ENCODE assay signal across 12 cellular contexts in the genomic region with DNA sequence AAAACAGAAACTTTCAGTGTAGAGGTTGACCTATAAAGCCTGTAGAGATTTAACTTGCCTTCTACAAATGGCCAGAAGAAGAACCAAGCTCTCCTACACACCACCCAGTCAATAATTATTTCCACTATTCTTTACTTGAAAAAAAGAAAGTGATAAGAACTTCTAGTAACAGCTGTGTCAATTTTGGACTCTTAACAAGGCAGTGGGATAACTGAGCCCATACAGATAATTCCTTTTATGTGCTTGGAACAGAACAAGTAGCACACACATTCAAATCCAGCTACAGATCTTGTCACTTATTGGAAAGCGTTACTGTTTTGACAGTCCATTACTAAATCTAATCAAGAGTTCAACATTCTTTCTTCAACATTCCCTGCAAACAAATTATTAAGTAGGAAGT. TPM values are rescaled to one million over a fixed set of nuclear protein-coding genes. Genes with fewer than 3 reads are reported as not detected.
DNase-seq lines count a peak whose midpoint lies in the region; ATAC-seq and TF ChIP-seq lines count a peak whose summit lies in the region.
"Had no signal": no experiment of that assay in that cellular context is flagged by ENCODE, and none has a peak within 500 bp of the region (broad histone marks: within the 10 kb centered on the region; RNA-seq: fewer than 3 reads in every experiment).

No MANE protein-coding gene starts in this region.

- H3K36me3 ChIP-seq in KOPT-K1 (ENCODE audit: insufficient read depth, low read length) (peaks cover 100% of the 10 kb centered on the region), rectal smooth muscle tissue (ENCODE audit: control insufficient read depth, insufficient read depth, low read length) (peaks cover 9% of the 10 kb centered on the region)

- H3K27me3 ChIP-seq in rectal smooth muscle tissue (ENCODE audit: control insufficient read depth, insufficient read depth, low read length) = no peaks in the 10 kb centered on the region

- H3K36me3 Mint-ChIP-seq in CD14-positive monocyte = peaks cover 72 to 84% of the 10 kb centered on the region in 2 donors
- peaks cover 73% of the 10 kb centered on the region for H3K36me3 Mint-ChIP-seq in dendritic cell treated with granulocyte-macrophage colony-stimulating factor and Interleukin-4, amounts not matched to agents 40 ng/mL and 50 ng/mL, for 4 days (ENCODE audit: low read depth)

- H3K9ac ChIP-seq in rectal smooth muscle tissue (ENCODE audit: low read length) = no peak overlapping the region

- peak overlapping the region; percentile 60 to 100 for H3K4me3 Mint-ChIP-seq in CD14-positive monocyte
- H3K4me3 Mint-ChIP-seq in dendritic cell treated with granulocyte-macrophage colony-stimulating factor and Interleukin-4, amounts not matched to agents 40 ng/mL and 50 ng/mL, for 4 days = no peak overlapping the region

- H3K9me3 Mint-ChIP-seq in CD14-positive monocyte = peaks cover 0 to 2% (median 0%) of the 10 kb centered on the region in 7 donors
- no peaks in the 10 kb centered on the region for H3K9me3 Mint-ChIP-seq in dendritic cell treated with granulocyte-macrophage colony-stimulating factor and Interleukin-4, amounts not matched to agents 40 ng/mL and 50 ng/mL, for 4 days

- no peaks in the 10 kb centered on the region for H3K27me3 Mint-ChIP-seq in CD14-positive monocyte (ENCODE audit: low read depth in 3 of 3)
- H3K27me3 Mint-ChIP-seq in dendritic cell treated with granulocyte-macrophage colony-stimulating factor and Interleukin-4, amounts not matched to agents 40 ng/mL and 50 ng/mL, for 4 days = no peaks in the 10 kb centered on the region

- ATAC-seq in HG02623 (IDR thresholded peaks at IDR 0.05; ENCODE audit: unreplicated experiment) = no peak

- H3K27ac Mint-ChIP-seq in CD14-positive monocyte = peak overlapping the region in 5 of 7 donors; percentile 40 to 71 (median 63)
- peak overlapping the region; percentile 17 for H3K27ac Mint-ChIP-seq in dendritic cell treated with granulocyte-macrophage colony-stimulating factor and Interleukin-4, amounts not matched to agents 40 ng/mL and 50 ng/mL, for 4 days

- DNase-seq in CD14-positive monocyte (ENCODE audit: low spot score) (no peak), NCI-H446 (lab: John Stamatoyannopoulos, UW) (no peak)
- DNase-seq in stimulated activated CD4-positive, alpha-beta T cell treated with anti-CD3 and anti-CD28 coated beads, Interleukin-2, amount 100 ng/mL, for 24 hours = no peak
- DNase-seq in stimulated activated CD4-positive, alpha-beta T cell treated with anti-CD3 and anti-CD28 coated beads, Interleukin-4, amount 100 ng/mL, for 24 hours = no peak
- DNase-seq: activated CD4-positive, alpha-beta T cell treated with anti-CD3 and anti-CD28 coated beads, Interleukin-2, amount 50 U/mL, for 4 hours; Caco-2; NCI-H82 had no signal

- TF ChIP-seq CTCF in CD14-positive monocyte (IDR thresholded peaks at IDR 0.05) = no peak

- no peak overlapping the region for H3K4me3 ChIP-seq in rectal smooth muscle tissue (ENCODE audit: low read length)
- H3K4me3 ChIP-seq: smooth muscle cell had no signal

- H3K9me3 ChIP-seq in KOPT-K1 (ENCODE audit: insufficient read depth, low read length, poor library complexity, severe bottlenecking) = no peaks in the 10 kb centered on the region
- H3K9me3 ChIP-seq: Caco-2 had no signal

- intact Hi-C loops in CD14-positive monocyte (cut with micrococcal nuclease) = loop anchor here (5.0 to 10.0 kb wide), 6 partner anchors 69 to 1104 kb away; a partner anchor contains a TSS
- intact Hi-C loops in dendritic cell treated with granulocyte-macrophage colony-stimulating factor and Interleukin-4, amounts not matched to agents 40 ng/mL and 50 ng/mL, for 4 days (cut with micrococcal nuclease) = loop anchor here (5.0 kb wide), 1 partner anchor 184 kb away; no protein-coding TSS in a partner anchor

- H3K4me1 ChIP-seq in rectal smooth muscle tissue (ENCODE audit: control insufficient read depth, insufficient read depth, low read length) = peaks cover 4% of the 10 kb centered on the region
- H3K4me1 ChIP-seq: Caco-2 had no signal

- H3K27ac ChIP-seq in KOPT-K1 (ENCODE audit: low read depth, low read length, poor library complexity, severe bottlenecking) (peak overlapping the region; percentile 98), rectal smooth muscle tissue (ENCODE audit: low read depth, low read length) (peak overlapping the region; percentile 3)

- peaks cover 77% of the 10 kb centered on the region for H3K4me1 Mint-ChIP-seq in CD14-positive monocyte
- peaks cover 56% of the 10 kb centered on the region for H3K4me1 Mint-ChIP-seq in dendritic cell treated with granulocyte-macrophage colony-stimulating factor and Interleukin-4, amounts not matched to agents 40 ng/mL and 50 ng/mL, for 4 days (ENCODE audit: low read depth)

RNA-seq across cellular contexts. Expression of a gene that starts 6.2 kb away (rescaled TPM):
- polyA plus RNA-seq in CD14-positive monocyte = 10 to 100 TPM; 44.4 to 64.3 TPM
